In the genomic region with DNA sequence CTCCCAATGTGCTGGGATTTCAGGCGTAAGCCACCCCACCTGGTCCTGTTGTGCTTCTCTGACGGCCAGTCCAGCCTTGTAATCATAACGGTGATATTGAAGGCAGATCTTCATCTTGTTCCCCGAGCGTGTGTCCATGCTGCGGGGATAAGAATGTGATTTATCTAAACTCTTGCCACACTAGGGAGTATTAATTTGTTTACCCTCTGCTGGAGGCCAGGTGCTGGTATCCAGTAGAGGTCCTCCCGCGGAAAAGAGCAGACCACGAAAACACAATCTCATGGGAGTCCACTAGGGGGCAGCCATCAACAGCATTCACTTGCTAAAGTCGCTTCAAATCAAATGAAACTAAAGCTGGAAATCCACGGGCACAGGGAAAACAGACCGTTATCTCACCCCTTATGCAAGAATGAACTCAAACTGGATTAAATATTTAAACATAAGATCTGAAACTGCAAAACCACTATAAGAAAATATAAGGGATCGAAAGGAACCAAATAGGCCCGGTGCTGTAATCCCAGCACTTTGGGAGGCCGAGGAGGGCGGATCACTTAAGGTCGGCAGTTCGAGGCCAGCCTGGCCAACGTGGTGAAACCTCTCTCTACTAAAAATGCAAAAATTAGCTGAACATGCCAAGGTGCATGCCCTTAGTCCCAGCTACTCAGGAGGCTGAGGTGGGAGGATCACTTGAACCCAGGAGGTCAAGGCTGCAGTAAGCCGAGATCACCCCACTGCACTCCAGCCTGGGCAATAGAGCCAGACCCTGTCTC, we compare ENCODE assay signal across 8 cellular contexts. TPM values are rescaled to one million over a fixed set of nuclear protein-coding genes. Genes with fewer than 3 reads are reported as not detected.
DNase-seq lines count a peak whose midpoint lies in the region; ATAC-seq and TF ChIP-seq lines count a peak whose summit lies in the region.

No MANE protein-coding gene starts in this region.

- intact Hi-C loops in lower leg skin (cut with DNase I; ENCODE audit: low total_unique reads), result no loop called here

- POLR2A ChIA-PET in HEK293 (lab: Yijun Ruan, JAX), result interaction anchor here (0.7 to 1.0 kb wide), 3 partner anchors 22 to 290 kb away, joined by 3 to 4 read pairs (median 3); a partner anchor contains a TSS

- no peaks in the 10 kb centered on the region for H3K4me1 ChIP-seq in HEK293 (ENCODE audit: control insufficient read depth, insufficient read depth, low read length)

- no peak for TF ChIP-seq POLR2A in lower leg skin (IDR thresholded peaks at IDR 0.05)

- CTCF ChIA-PET in HEK293 (lab: Yijun Ruan, JAX), result interaction anchor here (0.6 to 2.5 kb wide), 25 partner anchors 9 to 706 kb away, joined by 3 to 11 read pairs (median 4); no protein-coding TSS in a partner anchor

- H3K4me3 ChIP-seq in HEK293 (ENCODE audit: low read depth, low read length) (no peak overlapping the region), lower leg skin (ENCODE audit: low read depth, poor library complexity, severe bottlenecking) (no peak overlapping the region)

- H3K36me3 ChIP-seq in HEK293 (ENCODE audit: control insufficient read depth in 2 of 2, insufficient read depth in 1 of 2, low read length in 2 of 2), result no peaks in the 10 kb centered on the region

- ATAC-seq in HG03520 (IDR thresholded peaks at IDR 0.05; ENCODE audit: unreplicated experiment), result no peak

- DNase-seq in Ammon's horn (ENCODE audit: low spot score) (peak; percentile 91), NCI-H82 (lab: John Stamatoyannopoulos, UW) (peak; percentile 92), dermis blood vessel endothelial cell (peak; percentile 94), lower leg skin (ENCODE audit: low spot score in 2 of 2) (peak; percentile 82 to 95)
- peak; percentile 81 to 86 for DNase-seq in activated CD4-positive, alpha-beta T cell treated with anti-CD3 and anti-CD28 coated beads, Interleukin-2, amount 50 U/mL, for 48 hours
- peak; percentile 43 to 55 (median 52) for DNase-seq in stimulated activated CD4-positive, alpha-beta T cell treated with anti-CD3 and anti-CD28 coated beads, TNF-alpha, amount 100 ng/mL, for 1 hour (ENCODE audit: low read depth in 3 of 3, low spot score in 1 of 3)

- 33 to 37% methylated on average over 20 of the region's 20 CpGs for WGBS in lower leg skin, 2 donors

- no peaks in the 10 kb centered on the region for H3K9me3 ChIP-seq in HEK293 (ENCODE audit: control insufficient read depth, insufficient read depth, low read depth, low read length)

- peak; percentile 83 for TF ChIP-seq CTCF in HEK293 (tag by site-specific recombination; IDR thresholded peaks at IDR 0.05)
- peak in 1 of 3 donors; percentile 76 for TF ChIP-seq CTCF in lower leg skin (IDR thresholded peaks at IDR 0.05)

- no peak overlapping the region for H3K27ac ChIP-seq in HEK293 (ENCODE audit: extremely low read depth, low read depth, low read length)

TF ChIP-seq in HEK293, 187 proteins besides CTCF, POLR2A, EP300 and RAD21:
- TF ChIP-seq MZF1 (tag by site-specific recombination; IDR thresholded peaks at IDR 0.05; ENCODE audit: borderline replicate concordance) (peak; percentile 74; the same call in 1 of the 2 replicates), ZNF768 (tag by site-specific recombination; IDR thresholded peaks at IDR 0.05) (no peak), IKZF3 (tag by site-specific recombination; IDR thresholded peaks at IDR 0.05) (peak; percentile 64; the same call in 1 of the 2 replicates), KLF10 (tag by site-specific recombination; IDR thresholded peaks at IDR 0.05) (no peak), PRDM1 (tag by site-specific recombination; IDR thresholded peaks at IDR 0.05) (peak; percentile 60), ZNF133 (tag by site-specific recombination; IDR thresholded peaks at IDR 0.05) (no peak), GLIS1 (tag by site-specific recombination; IDR thresholded peaks at IDR 0.05) (peak; percentile 62), ZNF121 (tag by site-specific recombination; IDR thresholded peaks at IDR 0.05) (peak; percentile 87), ZIC2 (tag by site-specific recombination; IDR thresholded peaks at IDR 0.05) (peak; percentile 58), GFI1B (tag by site-specific recombination; IDR thresholded peaks at IDR 0.05) (no peak), ZNF660 (tag by site-specific recombination; IDR thresholded peaks at IDR 0.05) (0 out of 2 replicates have a peak, but pooled peaks have one; percentile 24), ZNF335 (tag by site-specific recombination; conservative IDR thresholded peaks at IDR 0.05) (0 out of 2 replicates have a peak, but pooled peaks have one; percentile 32), ZNF654 (tag by site-specific recombination; IDR thresholded peaks at IDR 0.05; ENCODE audit: low read depth) (peak; percentile 95), SP7 (tag by site-specific recombination; IDR thresholded peaks at IDR 0.05) (0 out of 2 replicates have a peak, but pooled peaks have one; percentile 32), ZNF140 (tag by site-specific recombination; IDR thresholded peaks at IDR 0.05) (no peak), ZBTB17 (tag by site-specific recombination; IDR thresholded peaks at IDR 0.05) (peak; percentile 47; the same call in 1 of the 2 replicates)
- TF ChIP-seq, protein P1, sequence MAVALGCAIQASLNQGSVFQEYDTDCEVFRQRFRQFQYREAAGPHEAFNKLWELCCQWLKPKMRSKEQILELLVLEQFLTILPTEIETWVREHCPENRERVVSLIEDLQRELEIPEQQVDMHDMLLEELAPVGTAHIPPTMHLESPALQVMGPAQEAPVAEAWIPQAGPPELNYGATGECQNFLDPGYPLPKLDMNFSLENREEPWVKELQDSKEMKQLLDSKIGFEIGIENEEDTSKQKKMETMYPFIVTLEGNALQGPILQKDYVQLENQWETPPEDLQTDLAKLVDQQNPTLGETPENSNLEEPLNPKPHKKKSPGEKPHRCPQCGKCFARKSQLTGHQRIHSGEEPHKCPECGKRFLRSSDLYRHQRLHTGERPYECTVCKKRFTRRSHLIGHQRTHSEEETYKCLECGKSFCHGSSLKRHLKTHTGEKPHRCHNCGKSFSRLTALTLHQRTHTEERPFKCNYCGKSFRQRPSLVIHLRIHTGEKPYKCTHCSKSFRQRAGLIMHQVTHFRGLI (tag by site-specific recombination; IDR thresholded peaks at IDR 0.05), result no peak
- TF ChIP-seq, protein P2, sequence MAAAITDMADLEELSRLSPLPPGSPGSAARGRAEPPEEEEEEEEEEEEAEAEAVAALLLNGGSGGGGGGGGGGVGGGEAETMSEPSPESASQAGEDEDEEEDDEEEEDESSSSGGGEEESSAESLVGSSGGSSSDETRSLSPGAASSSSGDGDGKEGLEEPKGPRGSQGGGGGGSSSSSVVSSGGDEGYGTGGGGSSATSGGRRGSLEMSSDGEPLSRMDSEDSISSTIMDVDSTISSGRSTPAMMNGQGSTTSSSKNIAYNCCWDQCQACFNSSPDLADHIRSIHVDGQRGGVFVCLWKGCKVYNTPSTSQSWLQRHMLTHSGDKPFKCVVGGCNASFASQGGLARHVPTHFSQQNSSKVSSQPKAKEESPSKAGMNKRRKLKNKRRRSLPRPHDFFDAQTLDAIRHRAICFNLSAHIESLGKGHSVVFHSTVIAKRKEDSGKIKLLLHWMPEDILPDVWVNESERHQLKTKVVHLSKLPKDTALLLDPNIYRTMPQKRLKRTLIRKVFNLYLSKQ (tag by site-specific recombination; IDR thresholded peaks at IDR 0.05; ENCODE audit: borderline replicate concordance), result no peak
- TF ChIP-seq, protein P3, sequence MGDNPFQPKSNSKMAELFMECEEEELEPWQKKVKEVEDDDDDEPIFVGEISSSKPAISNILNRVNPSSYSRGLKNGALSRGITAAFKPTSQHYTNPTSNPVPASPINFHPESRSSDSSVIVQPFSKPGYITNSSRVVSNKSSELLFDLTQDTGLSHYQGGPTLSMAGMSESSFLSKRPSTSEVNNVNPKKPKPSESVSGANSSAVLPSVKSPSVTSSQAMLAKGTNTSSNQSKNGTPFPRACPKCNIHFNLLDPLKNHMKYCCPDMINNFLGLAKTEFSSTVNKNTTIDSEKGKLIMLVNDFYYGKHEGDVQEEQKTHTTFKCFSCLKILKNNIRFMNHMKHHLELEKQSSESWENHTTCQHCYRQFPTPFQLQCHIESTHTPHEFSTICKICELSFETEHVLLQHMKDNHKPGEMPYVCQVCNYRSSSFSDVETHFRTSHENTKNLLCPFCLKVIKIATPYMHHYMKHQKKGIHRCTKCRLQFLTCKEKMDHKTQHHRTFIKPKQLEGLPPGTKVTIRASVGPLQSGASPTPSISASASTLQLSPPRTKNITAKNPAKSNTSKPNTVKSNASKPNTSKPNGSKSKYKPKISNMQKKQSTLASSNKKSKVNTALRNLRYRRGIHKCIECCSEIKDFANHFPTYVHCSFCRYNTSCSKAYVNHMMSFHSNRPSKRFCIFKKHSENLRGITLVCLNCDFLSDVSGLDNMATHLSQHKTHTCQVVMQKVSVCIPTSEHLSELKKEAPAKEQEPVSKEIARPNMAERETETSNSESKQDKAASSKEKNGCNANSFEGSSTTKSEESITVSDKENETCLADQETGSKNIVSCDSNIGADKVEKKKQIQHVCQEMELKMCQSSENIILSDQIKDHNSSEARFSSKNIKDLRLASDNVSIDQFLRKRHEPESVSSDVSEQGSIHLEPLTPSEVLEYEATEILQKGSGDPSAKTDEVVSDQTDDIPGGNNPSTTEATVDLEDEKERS (tag by site-specific recombination; IDR thresholded peaks at IDR 0.05), result no peak

RNA-seq across cellular contexts. Expression of a gene that starts 22.3 kb away (rescaled TPM):
- total RNA-seq in dermis blood vessel endothelial cell (21.2 and 27.4 TPM in 2 replicates), lower leg skin (100 to 1,000 TPM; 101 to 174 (median 108) TPM)
